Comparison of ENCODE assay signal across 31 cellular contexts in genomic region chr9:73995836-73996235, GRCh38.
"Had no signal": no experiment of that assay in that cellular context is flagged by ENCODE, and none has a peak within 500 bp of the region (broad histone marks: within the 10 kb centered on the region; RNA-seq: fewer than 3 reads in every experiment).

No MANE protein-coding gene starts in this region.

- H3K9me3 ChIP-seq: adrenal gland, body of pancreas, MG63 had no signal

- H3K4me1 ChIP-seq: adrenal gland, body of pancreas had no signal

- H3K27ac ChIP-seq: adrenal gland, body of pancreas, RWPE1, VCaP had no signal

- DNase-seq: activated B cell treated with CpG ODN at 0.5 μM for 24 hours; activated CD4-positive, alpha-beta memory T cell treated with anti-CD3 and anti-CD28 coated beads for 36 hours; activated CD4-positive, alpha-beta T cell treated with anti-CD3 and anti-CD28 coated beads for 4 hours; activated CD4-positive, alpha-beta T cell treated with anti-CD3 and anti-CD28 coated beads, Interleukin-2, amount 50 U/mL, for 1 hour; activated CD4-positive, CD25-positive, alpha-beta regulatory T cell treated with anti-CD3 and anti-CD28 coated beads, Interleukin-2, amount 50 U/mL, for 72 hours; activated CD8-positive, alpha-beta memory T cell treated with anti-CD3 and anti-CD28 coated beads, Interleukin-2, amount 50 U/mL, for 4 hours; activated gamma-delta T cell treated with Interleukin-2 at 50 U/mL for 16 hours; activated naive CD4-positive, alpha-beta T cell treated with anti-CD3 and anti-CD28 coated beads for 36 hours; activated T-cell treated with anti-CD3 and anti-CD28 coated beads for 4 hours; activated T-cell treated with anti-CD3 and anti-CD28 coated beads, Interleukin-2, amount 50 U/mL, for 4 hours; adrenal gland; body of pancreas; Karpas-422; KBM-7; MG63; NCI-H1048; NCI-H1105 treated with DMSO at 0.1 percent for 48 hours; NCI-H1436; NCI-H1694; NCI-H1930; NCI-H2081 treated with DMSO at 0.1 percent for 48 hours; NCI-H345; NCI-H524 treated with DMSO at 0.1 percent for 48 hours; PC-3; SIG-M5; SW 1271; T-helper 1 cell; T-helper 2 cell; T-helper 9 cell had no signal

- H3K36me3 ChIP-seq: adrenal gland, MG63 had no signal

- H3K27me3 ChIP-seq: adrenal gland, body of pancreas, MG63 had no signal

- H3K4me3 ChIP-seq: adrenal gland, body of pancreas, MG63 had no signal
